1 cellular context compared by ENCODE assay signal in genomic region chr17:76405607-76405966, GRCh38.
TF ChIP-seq lines count a peak whose summit lies in the region.

No MANE protein-coding gene starts in this region.

TF ChIP-seq in SK-N-SH treated with all-trans-retinoic acid at 6 μM for 48 hours, 23 proteins besides CTCF, POLR2A, EP300 and RAD21 (continued from another document):
- TF ChIP-seq POU6F1 (CRISPR knock-in tag; IDR thresholded peaks at IDR 0.05; ENCODE audit: borderline replicate concordance, low read depth) = no peak
- TF ChIP-seq CREB5 (CRISPR knock-in tag; IDR thresholded peaks at IDR 0.05; ENCODE audit: low read depth) = no peak
- no peak for TF ChIP-seq ZC3H10 (CRISPR knock-in tag; IDR thresholded peaks at IDR 0.05)
- TF ChIP-seq ISL1 (CRISPR knock-in tag; IDR thresholded peaks at IDR 0.05) = no peak
- no peak for TF ChIP-seq TSHZ2 (CRISPR knock-in tag; IDR thresholded peaks at IDR 0.05)
